10 cellular contexts compared by ENCODE assay signal in genomic region chr5:177509991-177510566, GRCh38. TPM values are rescaled to one million over a fixed set of nuclear protein-coding genes. Genes with fewer than 3 reads are reported as not detected.
A peak's percentile ranks its signal among the peaks of the same experiment; 100 is the strongest.
DNase-seq lines count a peak whose midpoint lies in the region; ATAC-seq and TF ChIP-seq lines count a peak whose summit lies in the region.
"Had no signal": no experiment of that assay in that cellular context is flagged by ENCODE, and none has a peak within 500 bp of the region (broad histone marks: within the 10 kb centered on the region; RNA-seq: fewer than 3 reads in every experiment).

No MANE protein-coding gene starts in this region.

- peaks cover 5% of the 10 kb centered on the region; the same call in 1 of the 2 replicates for H3F3A ChIP-seq in GM23338 (replicated peaks; ENCODE audit: low read depth)

- peak overlapping the region; percentile 55; the same call in 1 of the 2 replicates for H3K4me2 ChIP-seq in GM23338

- H3K4me1 ChIP-seq in GM23338 (ENCODE audit: insufficient read depth) (peaks cover 15% of the 10 kb centered on the region), SJCRH30 (peaks cover 16% of the 10 kb centered on the region; the same call in 1 of the 2 replicates)
- peaks cover 1% of the 10 kb centered on the region for H3K4me1 ChIP-seq in effector memory CD4-positive, alpha-beta T cell (ENCODE audit: control insufficient read depth, insufficient read depth, low read length, poor library complexity, severe bottlenecking)

- H3K9me3 Mint-ChIP-seq in GM23338 (peaks cover 2% of the 10 kb centered on the region; the same call in 1 of the 3 replicates), progenitor cell of endocrine pancreas (ENCODE audit: low read depth) (no peaks in the 10 kb centered on the region)

- H3K4me3 Mint-ChIP-seq in GM23338 (peak overlapping the region; percentile 32; the same call in 1 of the 3 replicates), progenitor cell of endocrine pancreas (ENCODE audit: low read depth) (no peak overlapping the region)

- H3K27me3 ChIP-seq in GM23338 (ENCODE audit: insufficient read depth) (no peaks in the 10 kb centered on the region), SJCRH30 (no peaks in the 10 kb centered on the region)
- no peaks in the 10 kb centered on the region for H3K27me3 ChIP-seq in effector memory CD4-positive, alpha-beta T cell (replicated peaks; ENCODE audit: control insufficient read depth, insufficient read depth, low read length, poor library complexity, severe bottlenecking)
- H3K27me3 ChIP-seq: pancreas, tibial artery had no signal

- TF ChIP-seq CTCF in GM23338 (conservative IDR thresholded peaks at IDR 0.05; ENCODE audit: low read depth in 2 of 2) = peak in 1 of 2 experiments; percentile 10; a peak in 1 of 4 replicates
- TF ChIP-seq CTCF in progenitor cell of endocrine pancreas (IDR thresholded peaks at IDR 0.05; ENCODE audit: unreplicated experiment) = no peak

- H3K27ac Mint-ChIP-seq in GM23338 = peak overlapping the region; percentile 81
- peak overlapping the region; percentile 86 for H3K27ac Mint-ChIP-seq in progenitor cell of endocrine pancreas

- H2AFZ ChIP-seq in GM23338 = no peak overlapping the region

- ATAC-seq in GM18511 (IDR thresholded peaks at IDR 0.05; ENCODE audit: unreplicated experiment) (peak; percentile 56), GM23338 (peak; percentile 23)

- DNase-seq in GM23338 (ENCODE audit: low spot score) (no peak), SJCRH30 (no peak), progenitor cell of endocrine pancreas (ENCODE audit: low spot score, unreplicated experiment) (no peak), glomerular visceral epithelial cell (ENCODE audit: extremely low spot score) (no peak)
- no peak for DNase-seq in effector memory CD4-positive, alpha-beta T cell
- DNase-seq in activated effector memory CD4-positive, alpha-beta T cell treated with anti-CD3 and anti-CD28 coated beads, Interleukin-2, amount 50 U/mL, for 16 hours = no peak
- DNase-seq in stimulated activated CD8-positive, alpha-beta memory T cell treated with anti-CD3 and anti-CD28 coated beads, Interleukin-4, amount 100 ng/mL, for 48 hours = no peak

- H3K4me3 ChIP-seq in GM23338 (no peak overlapping the region), SJCRH30 (no peak overlapping the region)
- no peak overlapping the region for H3K4me3 ChIP-seq in effector memory CD4-positive, alpha-beta T cell (ENCODE audit: insufficient read depth, low read depth, low read length, poor library complexity, severe bottlenecking)

- no peaks in the 10 kb centered on the region; the same call in 1 of the 2 replicates for H4K20me1 ChIP-seq in GM23338 (replicated peaks; ENCODE audit: insufficient read depth)

- H3K36me3 ChIP-seq in GM23338 (ENCODE audit: insufficient read depth) (peaks cover 9% of the 10 kb centered on the region), SJCRH30 (peaks cover 27% of the 10 kb centered on the region)
- H3K36me3 ChIP-seq in effector memory CD4-positive, alpha-beta T cell (ENCODE audit: control insufficient read depth, insufficient read depth, low read length) = peaks cover 48% of the 10 kb centered on the region

- peaks cover 12% of the 10 kb centered on the region for H3K27me3 Mint-ChIP-seq in GM23338 (ENCODE audit: insufficient read depth, low read depth, poor library complexity)
- H3K27me3 Mint-ChIP-seq in progenitor cell of endocrine pancreas = no peaks in the 10 kb centered on the region

- H3K4me1 Mint-ChIP-seq in GM23338 (peaks cover 22% of the 10 kb centered on the region), progenitor cell of endocrine pancreas (ENCODE audit: low read depth) (no peaks in the 10 kb centered on the region)

- no peaks in the 10 kb centered on the region for H3K9me2 ChIP-seq in GM23338 (ENCODE audit: insufficient read depth)

- no peaks in the 10 kb centered on the region for H3K9me3 ChIP-seq in SJCRH30 (replicated peaks)
- H3K9me3 ChIP-seq in effector memory CD4-positive, alpha-beta T cell (ENCODE audit: control insufficient read depth, low read length) = no peaks in the 10 kb centered on the region
- H3K9me3 ChIP-seq: pancreas, tibial artery had no signal

- H3K36me3 Mint-ChIP-seq in GM23338 (ENCODE audit: low read depth) (peaks cover 64% of the 10 kb centered on the region), progenitor cell of endocrine pancreas (ENCODE audit: insufficient read depth) (peaks cover 21% of the 10 kb centered on the region)

- H3K79me2 ChIP-seq in GM23338 (replicated peaks; ENCODE audit: insufficient read depth) = peaks cover 2% of the 10 kb centered on the region

- H3K27ac ChIP-seq in GM23338 (ENCODE audit: low read depth) = no peak overlapping the region
- H3K27ac ChIP-seq in SJCRH30 = peak overlapping the region; percentile 72
- H3K27ac ChIP-seq in effector memory CD4-positive, alpha-beta T cell (ENCODE audit: insufficient read depth, low read length, poor library complexity, severe bottlenecking) = no peak overlapping the region
- H3K27ac ChIP-seq: tibial artery had no signal

TF ChIP-seq in GM23338, 12 proteins besides CTCF, POLR2A, EP300 and RAD21 (continues in another document):
- TF ChIP-seq POLR2AphosphoS5 (IDR thresholded peaks at IDR 0.05; ENCODE audit: low read depth) (no peak), EZH2phosphoT487 (IDR thresholded peaks at IDR 0.05; ENCODE audit: unreplicated experiment) (no peak), NANOG (IDR thresholded peaks at IDR 0.05; ENCODE audit: borderline replicate concordance) (no peak), ZNF114 (CRISPR knock-in tag; IDR thresholded peaks at IDR 0.05) (no peak), CREB1 (CRISPR knock-in tag; IDR thresholded peaks at IDR 0.05; ENCODE audit: low read depth) (no peak), REST (IDR thresholded peaks at IDR 0.05; ENCODE audit: unreplicated experiment) (no peak), JUNB (IDR thresholded peaks at IDR 0.05; ENCODE audit: unreplicated experiment) (no peak)

RNA-seq across cellular contexts. Expression of gene DOK3, which starts 0.5 kb away (rescaled TPM):
- 4.9 and 11.1 TPM in 2 replicates for total RNA-seq in GM23338 (2014; rRNA removed; shearing (Covaris generic))
- polyA plus RNA-seq in GM23338 (2016; fragmentation: Nextera tagmentation; extraction: Ambion mirVana) = 2.2 and 2.8 TPM in 2 replicates
- 3.0 and 6.2 TPM in 2 replicates for total RNA-seq in SJCRH30 (2014; rRNA removed; shearing (Covaris generic))
- 11.6 and 13.7 TPM in 2 replicates for total RNA-seq in progenitor cell of endocrine pancreas

RNA-seq across cellular contexts. Expression of gene DDX41, which starts 6.7 kb away (rescaled TPM):
- total RNA-seq in GM23338 (2014; rRNA removed; shearing (Covaris generic)) = 115 and 139 TPM in 2 replicates
- 67.1 and 73.4 TPM in 2 replicates for polyA plus RNA-seq in GM23338 (2016; fragmentation: Nextera tagmentation; extraction: Ambion mirVana)
- 68.5 and 76.8 TPM in 2 replicates for total RNA-seq in SJCRH30 (2014; rRNA removed; shearing (Covaris generic))
- 88.4 and 93.1 TPM in 2 replicates for total RNA-seq in progenitor cell of endocrine pancreas

RNA-seq across cellular contexts. Expression of gene PDLIM7, which starts 12.7 kb away (rescaled TPM):
- total RNA-seq in GM23338 (2014; rRNA removed; shearing (Covaris generic)) = 73.0 and 94.7 TPM in 2 replicates
- polyA plus RNA-seq in GM23338 (2016; fragmentation: Nextera tagmentation; extraction: Ambion mirVana) = 128 TPM in 2 replicates
- 58.4 and 68.5 TPM in 2 replicates for total RNA-seq in SJCRH30 (2014; rRNA removed; shearing (Covaris generic))
- total RNA-seq in progenitor cell of endocrine pancreas = 113 and 119 TPM in 2 replicates

RNA-seq across cellular contexts. Expression of gene DBN1, which starts 36.6 kb away (rescaled TPM):
- total RNA-seq in GM23338 (2014; rRNA removed; shearing (Covaris generic)) = 242 and 290 TPM in 2 replicates
- polyA plus RNA-seq in GM23338 (2016; fragmentation: Nextera tagmentation; extraction: Ambion mirVana) = 102 and 106 TPM in 2 replicates
- 239 and 265 TPM in 2 replicates for total RNA-seq in SJCRH30 (2014; rRNA removed; shearing (Covaris generic))
- 396 and 422 TPM in 2 replicates for total RNA-seq in progenitor cell of endocrine pancreas

RNA-seq across cellular contexts. Expression of gene FAM193B, which starts 44.3 kb away (rescaled TPM):
- 46.9 and 58.6 TPM in 2 replicates for total RNA-seq in GM23338 (2014; rRNA removed; shearing (Covaris generic))
- 44.4 and 46.1 TPM in 2 replicates for polyA plus RNA-seq in GM23338 (2016; fragmentation: Nextera tagmentation; extraction: Ambion mirVana)
- total RNA-seq in SJCRH30 (2014; rRNA removed; shearing (Covaris generic)) = 30.8 and 33.8 TPM in 2 replicates
- total RNA-seq in progenitor cell of endocrine pancreas = 163 and 165 TPM in 2 replicates
